In the genomic region with DNA sequence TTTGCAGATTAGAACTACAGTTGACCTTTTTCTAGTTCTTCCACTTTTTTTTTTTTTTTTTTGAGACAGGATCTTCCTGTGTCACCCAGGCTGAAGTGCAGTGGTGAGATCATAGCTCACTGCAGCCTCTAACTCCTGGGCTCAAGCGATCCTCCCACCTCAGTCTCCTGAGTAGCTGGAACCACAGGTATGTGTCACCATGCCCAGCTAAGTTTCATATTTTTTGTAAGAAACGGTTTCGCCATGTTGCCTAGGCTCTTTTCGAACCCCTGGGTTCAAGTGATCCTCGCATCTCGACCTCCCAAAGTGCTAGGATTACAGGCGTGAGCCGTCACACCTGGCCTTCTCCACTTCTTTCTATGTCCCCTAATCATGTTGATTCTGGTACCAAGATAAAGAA, we compare ENCODE assay signal across 1 cellular context.
TF ChIP-seq lines count a peak whose summit lies in the region.

No MANE protein-coding gene starts in this region.

TF ChIP-seq in GM23338, 12 proteins besides CTCF, POLR2A, EP300 and RAD21 (continued from another document):
- TF ChIP-seq, protein P1, sequence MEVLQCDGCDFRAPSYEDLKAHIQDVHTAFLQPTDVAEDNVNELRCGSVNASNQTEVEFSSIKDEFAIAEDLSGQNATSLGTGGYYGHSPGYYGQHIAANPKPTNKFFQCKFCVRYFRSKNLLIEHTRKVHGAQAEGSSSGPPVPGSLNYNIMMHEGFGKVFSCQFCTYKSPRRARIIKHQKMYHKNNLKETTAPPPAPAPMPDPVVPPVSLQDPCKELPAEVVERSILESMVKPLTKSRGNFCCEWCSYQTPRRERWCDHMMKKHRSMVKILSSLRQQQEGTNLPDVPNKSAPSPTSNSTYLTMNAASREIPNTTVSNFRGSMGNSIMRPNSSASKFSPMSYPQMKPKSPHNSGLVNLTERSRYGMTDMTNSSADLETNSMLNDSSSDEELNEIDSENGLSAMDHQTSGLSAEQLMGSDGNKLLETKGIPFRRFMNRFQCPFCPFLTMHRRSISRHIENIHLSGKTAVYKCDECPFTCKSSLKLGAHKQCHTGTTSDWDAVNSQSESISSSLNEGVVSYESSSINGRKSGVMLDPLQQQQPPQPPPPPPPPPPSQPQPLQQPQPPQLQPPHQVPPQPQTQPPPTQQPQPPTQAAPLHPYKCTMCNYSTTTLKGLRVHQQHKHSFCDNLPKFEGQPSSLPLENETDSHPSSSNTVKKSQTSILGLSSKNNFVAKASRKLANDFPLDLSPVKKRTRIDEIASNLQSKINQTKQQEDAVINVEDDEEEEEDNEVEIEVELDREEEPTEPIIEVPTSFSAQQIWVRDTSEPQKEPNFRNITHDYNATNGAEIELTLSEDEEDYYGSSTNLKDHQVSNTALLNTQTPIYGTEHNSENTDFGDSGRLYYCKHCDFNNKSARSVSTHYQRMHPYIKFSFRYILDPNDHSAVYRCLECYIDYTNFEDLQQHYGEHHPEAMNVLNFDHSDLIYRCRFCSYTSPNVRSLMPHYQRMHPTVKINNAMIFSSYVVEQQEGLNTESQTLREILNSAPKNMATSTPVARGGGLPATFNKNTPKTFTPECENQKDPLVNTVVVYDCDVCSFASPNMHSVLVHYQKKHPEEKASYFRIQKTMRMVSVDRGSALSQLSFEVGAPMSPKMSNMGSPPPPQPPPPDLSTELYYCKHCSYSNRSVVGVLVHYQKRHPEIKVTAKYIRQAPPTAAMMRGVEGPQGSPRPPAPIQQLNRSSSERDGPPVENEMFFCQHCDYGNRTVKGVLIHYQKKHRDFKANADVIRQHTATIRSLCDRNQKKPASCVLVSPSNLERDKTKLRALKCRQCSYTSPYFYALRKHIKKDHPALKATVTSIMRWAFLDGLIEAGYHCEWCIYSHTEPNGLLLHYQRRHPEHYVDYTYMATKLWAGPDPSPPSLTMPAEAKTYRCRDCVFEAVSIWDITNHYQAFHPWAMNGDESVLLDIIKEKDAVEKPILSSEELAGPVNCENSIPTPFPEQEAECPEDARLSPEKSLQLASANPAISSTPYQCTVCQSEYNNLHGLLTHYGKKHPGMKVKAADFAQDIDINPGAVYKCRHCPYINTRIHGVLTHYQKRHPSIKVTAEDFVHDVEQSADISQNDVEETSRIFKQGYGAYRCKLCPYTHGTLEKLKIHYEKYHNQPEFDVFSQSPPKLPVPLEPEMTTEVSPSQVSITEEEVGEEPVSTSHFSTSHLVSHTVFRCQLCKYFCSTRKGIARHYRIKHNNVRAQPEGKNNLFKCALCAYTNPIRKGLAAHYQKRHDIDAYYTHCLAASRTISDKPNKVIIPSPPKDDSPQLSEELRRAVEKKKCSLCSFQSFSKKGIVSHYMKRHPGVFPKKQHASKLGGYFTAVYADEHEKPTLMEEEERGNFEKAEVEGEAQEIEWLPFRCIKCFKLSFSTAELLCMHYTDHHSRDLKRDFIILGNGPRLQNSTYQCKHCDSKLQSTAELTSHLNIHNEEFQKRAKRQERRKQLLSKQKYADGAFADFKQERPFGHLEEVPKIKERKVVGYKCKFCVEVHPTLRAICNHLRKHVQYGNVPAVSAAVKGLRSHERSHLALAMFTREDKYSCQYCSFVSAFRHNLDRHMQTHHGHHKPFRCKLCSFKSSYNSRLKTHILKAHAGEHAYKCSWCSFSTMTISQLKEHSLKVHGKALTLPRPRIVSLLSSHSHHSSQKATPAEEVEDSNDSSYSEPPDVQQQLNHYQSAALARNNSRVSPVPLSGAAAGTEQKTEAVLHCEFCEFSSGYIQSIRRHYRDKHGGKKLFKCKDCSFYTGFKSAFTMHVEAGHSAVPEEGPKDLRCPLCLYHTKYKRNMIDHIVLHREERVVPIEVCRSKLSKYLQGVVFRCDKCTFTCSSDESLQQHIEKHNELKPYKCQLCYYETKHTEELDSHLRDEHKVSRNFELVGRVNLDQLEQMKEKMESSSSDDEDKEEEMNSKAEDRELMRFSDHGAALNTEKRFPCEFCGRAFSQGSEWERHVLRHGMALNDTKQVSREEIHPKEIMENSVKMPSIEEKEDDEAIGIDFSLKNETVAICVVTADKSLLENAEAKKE (CRISPR knock-in tag; IDR thresholded peaks at IDR 0.05), result no peak
- TF ChIP-seq EZH2phosphoT487 (IDR thresholded peaks at IDR 0.05; ENCODE audit: unreplicated experiment), result no peak
- TF ChIP-seq, protein P2, sequence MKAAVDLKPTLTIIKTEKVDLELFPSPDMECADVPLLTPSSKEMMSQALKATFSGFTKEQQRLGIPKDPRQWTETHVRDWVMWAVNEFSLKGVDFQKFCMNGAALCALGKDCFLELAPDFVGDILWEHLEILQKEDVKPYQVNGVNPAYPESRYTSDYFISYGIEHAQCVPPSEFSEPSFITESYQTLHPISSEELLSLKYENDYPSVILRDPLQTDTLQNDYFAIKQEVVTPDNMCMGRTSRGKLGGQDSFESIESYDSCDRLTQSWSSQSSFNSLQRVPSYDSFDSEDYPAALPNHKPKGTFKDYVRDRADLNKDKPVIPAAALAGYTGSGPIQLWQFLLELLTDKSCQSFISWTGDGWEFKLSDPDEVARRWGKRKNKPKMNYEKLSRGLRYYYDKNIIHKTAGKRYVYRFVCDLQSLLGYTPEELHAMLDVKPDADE (IDR thresholded peaks at IDR 0.05), result no peak
- no peak for TF ChIP-seq ZNF114 (CRISPR knock-in tag; IDR thresholded peaks at IDR 0.05)
